ENCODE assay signal across 1 cellular context in the genomic region with DNA sequence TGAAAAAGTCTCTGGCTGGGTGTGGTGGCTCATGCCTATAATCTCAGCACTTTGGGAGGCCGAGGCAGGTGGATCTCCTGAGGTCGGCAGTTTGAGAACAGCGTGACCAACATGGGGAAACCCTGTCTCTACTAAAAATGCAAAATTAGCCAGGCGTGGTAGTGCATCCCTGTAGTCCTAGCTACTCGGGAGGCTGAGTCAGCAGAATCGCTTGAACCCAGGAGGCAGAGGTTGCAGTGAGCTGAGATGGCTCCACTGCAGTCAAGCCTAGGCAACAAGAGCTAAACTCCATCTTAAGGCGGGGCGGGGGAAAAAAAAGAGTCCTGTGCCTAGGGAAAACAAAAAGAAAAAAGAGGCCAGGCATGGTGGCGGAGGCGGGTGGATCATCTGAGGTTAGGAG.
TF ChIP-seq lines count a peak whose summit lies in the region.

No MANE protein-coding gene starts in this region.

TF ChIP-seq in IMR-90, 13 proteins besides CTCF, POLR2A, EP300 and RAD21:
- TF ChIP-seq RFX5 (IDR thresholded peaks at IDR 0.05; ENCODE audit: low read depth, low read length) (no peak), MAFK (IDR thresholded peaks at IDR 0.05; ENCODE audit: low read depth, low read length) (peak; percentile 56; the same call in 1 of the 2 replicates), FOS (IDR thresholded peaks at IDR 0.05; ENCODE audit: low read depth, low read length) (no peak)
